ENCODE assay signal across 23 cellular contexts in the genomic region with DNA sequence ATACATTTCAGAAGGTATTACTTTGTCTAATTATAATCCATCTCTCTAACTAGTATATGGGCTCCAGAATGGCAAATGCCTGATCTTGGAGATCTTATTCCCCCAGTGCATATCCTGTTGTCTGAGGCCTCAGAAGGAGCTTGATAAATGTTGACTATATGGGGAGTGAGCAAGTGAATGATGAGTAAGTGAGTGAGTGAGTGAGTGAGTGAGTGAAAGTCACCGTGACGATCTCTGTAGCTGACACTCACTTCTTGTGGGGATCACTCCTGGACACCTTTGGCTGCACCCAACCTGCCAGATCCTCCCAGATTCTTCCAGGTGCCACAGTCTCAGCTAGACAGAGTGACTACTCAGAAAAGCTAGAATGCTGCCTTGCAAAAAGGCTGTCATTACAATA. TPM values are rescaled to one million over a fixed set of nuclear protein-coding genes. Genes with fewer than 3 reads are reported as not detected.
DNase-seq lines count a peak whose midpoint lies in the region; ATAC-seq, FAIRE-seq and TF ChIP-seq lines count a peak whose summit lies in the region.
"Had no signal": no experiment of that assay in that cellular context is flagged by ENCODE, and none has a peak within 500 bp of the region (broad histone marks: within the 10 kb centered on the region; RNA-seq: fewer than 3 reads in every experiment).

No MANE protein-coding gene starts in this region.

- BruUV-seq in PC-9 (replicated peaks; lab: Mats Ljungman, UMichigan) (no TSS peak), mammary epithelial cell (replicated peaks; lab: Mats Ljungman, UMichigan) (no TSS peak)

- FAIRE-seq in A549 (lab: Jason Lieb, UNC) (no peak), keratinocyte (lab: Jason Lieb, UNC) (peak; percentile 84)
- FAIRE-seq: GM18507 had no signal

- H3F3A ChIP-seq in PC-9 (ENCODE audit: insufficient read depth, low read depth) = peaks cover 34% of the 10 kb centered on the region

- H3K4me2 ChIP-seq in A549 (peak overlapping the region; percentile 67), PC-9 (peak overlapping the region; percentile 72), mammary epithelial cell (ENCODE audit: insufficient read depth, low read depth, low read length) (peak overlapping the region; percentile 70), keratinocyte (ENCODE audit: control insufficient read depth, extremely low read depth, insufficient read depth, low read depth, low read length) (peak overlapping the region; percentile 90)

- peaks cover 50% of the 10 kb centered on the region for H3K4me1 ChIP-seq in A549
- H3K4me1 ChIP-seq in PC-9 (replicated peaks; ENCODE audit: insufficient read depth) = peaks cover 52% of the 10 kb centered on the region
- peaks cover 36% of the 10 kb centered on the region for H3K4me1 ChIP-seq in mammary epithelial cell (ENCODE audit: insufficient read depth, low read length)
- H3K4me1 ChIP-seq in keratinocyte (ENCODE audit: control insufficient read depth, extremely low read depth, insufficient read depth, low read length) = peaks cover 33% of the 10 kb centered on the region
- peaks cover 0 to 15% (median 0%) of the 10 kb centered on the region in 4 donors for H3K4me1 ChIP-seq in Peyer's patch
- H3K4me1 ChIP-seq in right atrium auricular region = no peaks in the 10 kb centered on the region
- H3K4me1 ChIP-seq: SJSA1 had no signal

- peak; percentile 29 to 48; a peak in 2 of 6 replicates for ATAC-seq in A549
- ATAC-seq: Right ventricle myocardium inferior had no signal

- TF ChIP-seq POLR2A in A549 (IDR thresholded peaks at IDR 0.05; ENCODE audit: low read length) (no peak), Peyer's patch (IDR thresholded peaks at IDR 0.05) (no peak)

- H3K27ac ChIP-seq in A549 = peak overlapping the region; percentile 50 to 76; a peak in 5 of 6 replicates
- H3K27ac ChIP-seq in PC-9 = no peak overlapping the region
- H3K27ac ChIP-seq in mammary epithelial cell (ENCODE audit: insufficient read depth, low read depth, low read length) = no peak overlapping the region
- peak overlapping the region; percentile 5 for H3K27ac ChIP-seq in keratinocyte (ENCODE audit: control insufficient read depth, insufficient read depth, low read length)
- no peak overlapping the region for H3K27ac ChIP-seq in Peyer's patch
- H3K27ac ChIP-seq in right atrium auricular region = no peak overlapping the region
- H3K27ac ChIP-seq: C4-2B, SJSA1 had no signal

- in situ Hi-C loops in mammary epithelial cell (cut with MboI; ENCODE audit: low sequenced_read_pairs in 2 of 2) = no loop called here
- in situ Hi-C loops in KBM-7 (cut with MboI; ENCODE audit: low pct_unique_long_range_greater_than_20kb, low sequenced_read_pairs) = no loop called here

- H4K20me1 ChIP-seq in PC-9 (ENCODE audit: insufficient read depth) = no peaks in the 10 kb centered on the region
- no peaks in the 10 kb centered on the region for H4K20me1 ChIP-seq in mammary epithelial cell (ENCODE audit: insufficient read depth, low read length)
- no peaks in the 10 kb centered on the region for H4K20me1 ChIP-seq in keratinocyte (ENCODE audit: control insufficient read depth, extremely low read depth, insufficient read depth, low read length)

- no peak overlapping the region for H3K4me3 ChIP-seq in A549
- no peak overlapping the region for H3K4me3 ChIP-seq in PC-9
- H3K4me3 ChIP-seq in mammary epithelial cell (replicated peaks in 1 of 3; ENCODE audit: insufficient read depth in 1 of 3, low read depth in 2 of 3, low read length in 3 of 3) = peak overlapping the region in 1 of 3 experiments; percentile 12
- H3K4me3 ChIP-seq in keratinocyte (ENCODE audit: control insufficient read depth in 2 of 3, extremely low read depth in 1 of 3, insufficient read depth in 2 of 3, low read depth in 1 of 3, low read length in 3 of 3) = peak overlapping the region in 2 of 3 experiments; percentile 6 to 30
- H3K4me3 ChIP-seq in Peyer's patch = no peak overlapping the region
- H3K4me3 ChIP-seq in right atrium auricular region = no peak overlapping the region
- H3K4me3 ChIP-seq: SJSA1 had no signal

- H2AFZ ChIP-seq in PC-9 (no peak overlapping the region), mammary epithelial cell (ENCODE audit: low read depth, low read length) (no peak overlapping the region), keratinocyte (ENCODE audit: control insufficient read depth, low read length) (no peak overlapping the region)

- no peaks in the 10 kb centered on the region for H3K27me3 ChIP-seq in PC-9 (ENCODE audit: insufficient read depth, low read depth)
- no peaks in the 10 kb centered on the region for H3K27me3 ChIP-seq in mammary epithelial cell (ENCODE audit: insufficient read depth, low read length)
- no peaks in the 10 kb centered on the region for H3K27me3 ChIP-seq in keratinocyte (ENCODE audit: control insufficient read depth, extremely low read depth, insufficient read depth, low read length)
- no peaks in the 10 kb centered on the region for H3K27me3 ChIP-seq in Peyer's patch
- H3K27me3 ChIP-seq in right atrium auricular region = no peaks in the 10 kb centered on the region
- H3K27me3 ChIP-seq: SJSA1 had no signal

- no peak for TF ChIP-seq RAD21 in A549 (conservative IDR thresholded peaks at IDR 0.05 in 1 of 2, IDR thresholded peaks at IDR 0.05 in 1 of 2)

- no peaks in the 10 kb centered on the region for H3K9me1 ChIP-seq in keratinocyte (ENCODE audit: control insufficient read depth, extremely low read depth, insufficient read depth, low read length)

- CTCF ChIA-PET in A549 (lab: Yijun Ruan, JAX) (interaction anchor here (0.6 to 2.6 kb wide), 4 partner anchors 10 to 1320 kb away, joined by 3 to 11 read pairs (median 4); no protein-coding TSS in a partner anchor), PC-9 (lab: Charles Lee) (no interaction called here), mammary epithelial cell (lab: Charles Lee; ENCODE audit: low non-redundant PET) (interaction anchor here (0.6 kb wide), 1 partner anchor 1119 kb away, joined by 3 read pairs; no protein-coding TSS in a partner anchor)

- intact Hi-C loops in PC-9 (cut with micrococcal nuclease; ENCODE audit: unreplicated experiment) (no loop called here), mammary epithelial cell (cut with micrococcal nuclease) (no loop called here)

- dilution Hi-C loops in mammary epithelial cell (cut with HindIII; ENCODE audit: low sequenced_read_pairs) = no loop called here
- dilution Hi-C loops in keratinocyte (cut with MboI; ENCODE audit: extremely low pct_ligation_motif_present, low sequenced_read_pairs) = no loop called here

- no peak for TF ChIP-seq CTCF in A549 (IDR thresholded peaks at IDR 0.05)
- TF ChIP-seq CTCF in PC-9 (conservative IDR thresholded peaks at IDR 0.05) = no peak
- no peak for TF ChIP-seq CTCF in mammary epithelial cell (conservative IDR thresholded peaks at IDR 0.05 in 1 of 2, IDR thresholded peaks at IDR 0.05 in 1 of 2; ENCODE audit: extremely low read depth in 1 of 2, insufficient read depth in 1 of 2, low read depth in 1 of 2, low read length in 2 of 2)
- no peak for TF ChIP-seq CTCF in keratinocyte (optimal IDR thresholded peaks at IDR 0.05 in 1 of 3, IDR thresholded peaks at IDR 0.05 in 1 of 3, conservative IDR thresholded peaks at IDR 0.05 in 1 of 3; ENCODE audit: extremely low read depth in 1 of 3, insufficient read depth in 2 of 3, low read length in 3 of 3)
- TF ChIP-seq CTCF in Peyer's patch (IDR thresholded peaks at IDR 0.05) = no peak
- TF ChIP-seq CTCF in right atrium auricular region (IDR thresholded peaks at IDR 0.05) = no peak

- DNase-seq in A549 (ENCODE audit: low read depth in 1 of 2, low spot score in 1 of 2) (peak in 1 of 2 experiments; percentile 24), PC-9 (no peak), mammary epithelial cell (peak; percentile 52), keratinocyte (ENCODE audit: low read depth, low spot score) (no peak), KBM-7 (no peak), Peyer's patch (no peak), NCI-H187 treated with DMSO at 0.1 percent for 48 hours (lab: John Stamatoyannopoulos, UW) (no peak), right atrium auricular region (ENCODE audit: low spot score) (no peak)
- DNase-seq: 8988T; AML-193; CD8-positive, alpha-beta memory T cell; GDM1; IMR-90; MV-4-11; NCI-H1694; NCI-H2081 treated with DMSO at 0.1 percent for 48 hours; NCI-H2171 treated with DMSO at 0.1 percent for 48 hours; NCI-H524 treated with DMSO at 0.1 percent for 48 hours; NCI-H82 had no signal

- WGBS in A549 (ENCODE audit: missing lambda C conversion rate) = 14% methylated on average over 2 of the region's 2 CpGs
- 47% methylated on average over 2 of the region's 2 CpGs for whole genome bisulfite sequencing in mammary epithelial cell (ENCODE audit: low coverage, missing lambda C conversion rate)

- H3K9ac ChIP-seq in mammary epithelial cell (ENCODE audit: insufficient read depth, low read length) = no peak overlapping the region
- no peak overlapping the region for H3K9ac ChIP-seq in keratinocyte (ENCODE audit: control insufficient read depth, extremely low read depth, insufficient read depth, low read length)

- H3K9me2 ChIP-seq in PC-9 (ENCODE audit: insufficient read depth) = no peaks in the 10 kb centered on the region

- H3K36me3 ChIP-seq in PC-9 (ENCODE audit: low read depth) (peaks cover 17% of the 10 kb centered on the region; the same call in 1 of the 2 replicates), mammary epithelial cell (ENCODE audit: insufficient read depth, low read length) (no peaks in the 10 kb centered on the region), keratinocyte (ENCODE audit: control insufficient read depth in 2 of 2, extremely low read depth in 1 of 2, insufficient read depth in 2 of 2, low read length in 2 of 2) (peaks cover 0 to 1% of the 10 kb centered on the region in 2 experiments), Peyer's patch (no peaks in the 10 kb centered on the region), right atrium auricular region (no peaks in the 10 kb centered on the region)
- H3K36me3 ChIP-seq: SJSA1 had no signal

- H3K9me3 ChIP-seq in A549 = no peaks in the 10 kb centered on the region
- peaks cover 8% of the 10 kb centered on the region; the same call in 1 of the 2 replicates for H3K9me3 ChIP-seq in PC-9 (ENCODE audit: insufficient read depth, low read depth)
- H3K9me3 ChIP-seq in mammary epithelial cell (replicated peaks; ENCODE audit: insufficient read depth, low read length) = no peaks in the 10 kb centered on the region
- H3K9me3 ChIP-seq in keratinocyte (ENCODE audit: control insufficient read depth, low read depth, low read length) = no peaks in the 10 kb centered on the region
- no peaks in the 10 kb centered on the region for H3K9me3 ChIP-seq in Peyer's patch
- no peaks in the 10 kb centered on the region for H3K9me3 ChIP-seq in right atrium auricular region
- H3K9me3 ChIP-seq: SJSA1 had no signal

- peaks cover 37% of the 10 kb centered on the region for H3K79me2 ChIP-seq in PC-9 (ENCODE audit: low read depth)
- H3K79me2 ChIP-seq in mammary epithelial cell (ENCODE audit: insufficient read depth, low read length) = peaks cover 52% of the 10 kb centered on the region
- H3K79me2 ChIP-seq in keratinocyte (ENCODE audit: control insufficient read depth, insufficient read depth, low read length) = peaks cover 59% of the 10 kb centered on the region

- TF ChIP-seq EP300 in A549 (IDR thresholded peaks at IDR 0.05) = no peak

- POLR2A ChIA-PET in A549 (lab: Yijun Ruan, JAX) = interaction anchor here (1.0 kb wide), 1 partner anchor 10 kb away, joined by 3 read pairs; no protein-coding TSS in a partner anchor
- POLR2A ChIA-PET in PC-9 (lab: Charles Lee; ENCODE audit: unreplicated experiment) = no interaction called here

RNA-seq across cellular contexts. Expression of a gene that starts 2.8 kb away (rescaled TPM):
- polyA plus RNA-seq in A549 (2011; rRNA removed) (1.0 and 1.1 TPM in 2 replicates), A549 (2017; fragmentation: RNase III; extraction: RNeasy Plus Mini Kit Qiagen cat#74134 plus additional on column Dnase treatment) (0.71 to 1.0 TPM (median 0.88 TPM) in 3 replicates), mammary epithelial cell (45.1 TPM), keratinocyte (27.7 to 55.4 TPM (median 40.6 TPM) in 3 replicates)
- 0.61 and 0.73 TPM in 2 replicates for polyA plus RNA-seq in A549 (2012; cell fraction: cytosol; rRNA removed)
- 1.0 and 1.8 TPM in 2 replicates for polyA plus RNA-seq in A549 (2012; cell fraction: nucleus; rRNA removed)
- polyA minus RNA-seq in A549 (2011; rRNA and poly(A)+ RNA removed) = 1.1 and 1.3 TPM in 2 replicates
- total RNA-seq in PC-9 (2021) (5.7 and 7.7 TPM in 2 replicates), mammary epithelial cell (10 to 100 TPM; 23.3 to 51.1 TPM), Peyer's patch (100 to 1,000 TPM in 1 of 4 donors, 10 to 100 TPM in 3; 19.0 to 108 (median 92.3) TPM), right atrium auricular region (not detected)
- polyA minus RNA-seq in mammary epithelial cell (118 TPM), keratinocyte (68.0 to 96.2 TPM (median 90.4 TPM) in 3 replicates)
- polyA plus RNA-seq in keratinocyte (2011; ENCODE audit: low read depth) = 13.5 TPM
- polyA plus RNA-seq in keratinocyte (2011; cell fraction: cytosol; rRNA removed) = 29.3 TPM in 2 replicates
- 66.9 and 71.0 TPM in 2 replicates for polyA plus RNA-seq in keratinocyte (2011; cell fraction: nucleus; rRNA removed)
- 22.6 and 51.8 TPM in 2 replicates for polyA plus RNA-seq in keratinocyte (2012; ENCODE audit: low replicate concordance)
- polyA minus RNA-seq in keratinocyte (2011; cell fraction: cytosol; rRNA and poly(A)+ RNA removed) = 34.3 TPM
- 42.8 and 74.8 TPM in 2 replicates for polyA minus RNA-seq in keratinocyte (2011; cell fraction: nucleus; rRNA and poly(A)+ RNA removed)
- total RNA-seq: CD8-positive, alpha-beta memory T cell; Right ventricle myocardium inferior had no signal
- polyA plus RNA-seq: CD8-positive, alpha-beta memory T cell had no signal

Comparison
In these comparisons a context has a peak if more than half of its experiments do, and no peak if none do; other contexts are left out.
1. H3K27ac ChIP-seq: peak in A549 (2 of 2) and keratinocyte (single experiment); none in PC-9 (single experiment), mammary epithelial cell (single experiment), Peyer's patch (0 of 4) and right atrium auricular region (0 of 2).
2. H3K4me3 ChIP-seq: peak in keratinocyte (2 of 3); none in A549 (single experiment), PC-9 (single experiment), Peyer's patch (0 of 4) and right atrium auricular region (0 of 2).
3. Peak in every context shown above with its lines, with median percentiles within 50 percentile points of each other: H3K4me2 ChIP-seq.